Comparison of ENCODE assay signal across 12 cellular contexts in the genomic region with DNA sequence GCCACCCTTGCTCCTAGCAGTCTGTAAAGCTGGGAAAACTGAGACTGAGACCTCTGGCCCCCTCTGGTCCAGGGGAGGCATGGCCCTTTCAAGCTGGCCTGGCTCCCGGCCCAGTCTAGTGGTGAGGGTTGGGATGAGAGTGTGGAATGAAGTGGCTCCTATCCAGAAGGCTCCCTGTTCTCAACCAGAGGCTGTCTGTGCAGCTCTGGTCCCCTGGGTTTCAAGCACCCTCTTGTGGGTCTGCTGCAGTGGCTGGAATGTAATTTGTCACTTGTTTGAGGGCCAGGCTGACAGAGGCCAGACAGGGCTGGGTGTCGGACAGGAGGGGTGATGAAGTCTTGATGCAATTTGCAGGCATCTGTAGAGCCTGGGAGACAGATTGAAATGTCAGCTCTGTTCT. TPM values are rescaled to one million over a fixed set of nuclear protein-coding genes. Genes with fewer than 3 reads are reported as not detected.
DNase-seq lines count a peak whose midpoint lies in the region; ATAC-seq and TF ChIP-seq lines count a peak whose summit lies in the region.
"Had no signal": no experiment of that assay in that cellular context is flagged by ENCODE, and none has a peak within 500 bp of the region (broad histone marks: within the 10 kb centered on the region; RNA-seq: fewer than 3 reads in every experiment).

No MANE protein-coding gene starts in this region.

- H3K79me2 ChIP-seq in hepatocyte: no peaks in the 10 kb centered on the region

- ATAC-seq in HG03342 (IDR thresholded peaks at IDR 0.05; ENCODE audit: unreplicated experiment): no peak
- no peak for ATAC-seq in GM18858 (IDR thresholded peaks at IDR 0.05; ENCODE audit: unreplicated experiment)
- ATAC-seq: esophagus mucosa, Panc1 had no signal

- H3K36me3 ChIP-seq in hepatocyte (replicated peaks; ENCODE audit: insufficient read depth, low read depth): no peaks in the 10 kb centered on the region

- peaks cover 9% of the 10 kb centered on the region for H3K27me3 ChIP-seq in hepatocyte

- peaks cover 3% of the 10 kb centered on the region for H3K4me1 ChIP-seq in hepatocyte (ENCODE audit: insufficient read depth)

- H3K9me2 ChIP-seq in hepatocyte (replicated peaks; ENCODE audit: insufficient read depth): no peaks in the 10 kb centered on the region

- WGBS in hepatocyte (ENCODE audit: low lambda C conversion rate, missing lambda C conversion rate): 35% methylated on average over 2 of the region's 2 CpGs

- peak; percentile 48 for DNase-seq in Ammon's horn (ENCODE audit: low spot score)
- DNase-seq in NCI-H1092 (lab: John Stamatoyannopoulos, UW): peak; percentile 83
- DNase-seq in astrocyte of the spinal cord (ENCODE audit: low read depth, low spot score): peak; percentile 66
- peak; percentile 33 for DNase-seq in hepatocyte (ENCODE audit: low spot score)
- DNase-seq in activated CD4-positive, alpha-beta T cell treated with anti-CD3 and anti-CD28 coated beads for 4 hours: no peak
- no peak for DNase-seq in iPS-NIHi11 (ENCODE audit: low spot score)
- DNase-seq: activated CD8-positive, alpha-beta memory T cell treated with anti-CD3 and anti-CD28 coated beads, Interleukin-2, amount 50 U/mL, for 4 hours; MV-4-11 had no signal

- H3K4me2 ChIP-seq in hepatocyte: no peak overlapping the region

- H2AFZ ChIP-seq in hepatocyte: no peak overlapping the region

- no peaks in the 10 kb centered on the region for H3K9me3 ChIP-seq in hepatocyte (ENCODE audit: low read depth)

- TF ChIP-seq CTCF in astrocyte of the spinal cord (IDR thresholded peaks at IDR 0.05; ENCODE audit: low read depth, low read length): no peak
- TF ChIP-seq CTCF in hepatocyte (IDR thresholded peaks at IDR 0.05; ENCODE audit: poor library complexity): no peak

- no peak overlapping the region for H3K27ac ChIP-seq in hepatocyte

- H4K20me1 ChIP-seq in hepatocyte (ENCODE audit: insufficient read depth, poor library complexity, severe bottlenecking): no peaks in the 10 kb centered on the region

- in situ Hi-C loops in astrocyte of the spinal cord (cut with HindIII; ENCODE audit: low sequenced_read_pairs): no loop called here

- no peak overlapping the region for H3K4me3 ChIP-seq in astrocyte of the spinal cord (ENCODE audit: low read depth, low read length)
- no peak overlapping the region for H3K4me3 ChIP-seq in hepatocyte

RNA-seq across cellular contexts. Expression of a gene that starts 22.1 kb away (rescaled TPM):
- 18.2 and 19.0 TPM in 2 replicates for total RNA-seq in hepatocyte
- polyA plus RNA-seq in hepatocyte: 10.0 and 12.1 TPM in 2 replicates

RNA-seq across cellular contexts. Expression of a gene that starts 32.4 kb away (rescaled TPM):
- total RNA-seq in hepatocyte: 1.2 TPM in 1 of 2 replicates, not detected in the other
- polyA plus RNA-seq in hepatocyte: 0.58 and 0.81 TPM in 2 replicates
- total RNA-seq: esophagus mucosa had no signal

Comparison
In these comparisons a context has a peak if more than half of its experiments do, and no peak if none do; other contexts are left out.
1. DNase-seq: peak in Ammon's horn (single experiment), NCI-H1092 (single experiment), astrocyte of the spinal cord (single experiment) and hepatocyte (single experiment); none in activated CD4-positive, alpha-beta T cell treated with anti-CD3 and anti-CD28 coated beads for 4 hours (0 of 2) and iPS-NIHi11 (single experiment).